In genomic region chr10:97538839-97539238, GRCh38 we compare ENCODE assay signal across 1 cellular context.
TF ChIP-seq lines count a peak whose summit lies in the region.

No MANE protein-coding gene starts in this region.

TF ChIP-seq in GM23338, 12 proteins besides CTCF, POLR2A, EP300 and RAD21 (continued from another document):
- TF ChIP-seq ZNF462 (CRISPR knock-in tag; IDR thresholded peaks at IDR 0.05) (no peak), REST (IDR thresholded peaks at IDR 0.05; ENCODE audit: unreplicated experiment) (no peak), EZH2phosphoT487 (IDR thresholded peaks at IDR 0.05; ENCODE audit: unreplicated experiment) (no peak), ETS1 (IDR thresholded peaks at IDR 0.05) (no peak), ZNF331 (CRISPR knock-in tag; IDR thresholded peaks at IDR 0.05; ENCODE audit: low read depth) (no peak), JUNB (IDR thresholded peaks at IDR 0.05; ENCODE audit: unreplicated experiment) (no peak)
